ENCODE assay signal across 2 cellular contexts in the genomic region with DNA sequence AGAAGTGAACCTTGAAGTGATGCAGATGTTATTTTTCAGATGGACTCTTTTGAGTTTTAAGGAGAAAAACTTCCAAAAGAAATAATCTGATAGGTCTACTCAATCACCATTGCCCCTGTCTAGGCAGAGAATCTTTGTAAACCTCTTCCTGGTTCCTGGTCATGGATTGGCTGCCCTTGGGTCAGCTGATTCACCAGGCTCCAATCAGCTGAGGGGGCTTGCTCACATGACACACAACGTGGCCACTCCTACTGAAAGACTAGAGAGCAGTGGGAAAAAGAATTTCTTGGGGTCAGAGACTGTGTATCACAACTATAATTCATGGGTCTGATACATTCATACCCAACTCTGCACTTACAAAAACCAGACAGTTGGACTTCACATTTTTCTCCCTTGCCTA.
TF ChIP-seq lines count a peak whose summit lies in the region.

No MANE protein-coding gene starts in this region.

TF ChIP-seq in HepG2, 621 proteins besides CTCF, POLR2A, EP300 and RAD21:
- TF ChIP-seq ZNF44 (CRISPR knock-in tag; IDR thresholded peaks at IDR 0.05) (no peak), NFYC (CRISPR knock-in tag; IDR thresholded peaks at IDR 0.05) (0 out of 2 replicates have a peak, but pooled peaks have one; percentile 15)

TF ChIP-seq in GM12878, 131 proteins besides CTCF, POLR2A, EP300 and RAD21:
- no peak for TF ChIP-seq NFYA (IDR thresholded peaks at IDR 0.05; ENCODE audit: borderline replicate concordance, low read depth, low read length)
- TF ChIP-seq, protein P1, sequence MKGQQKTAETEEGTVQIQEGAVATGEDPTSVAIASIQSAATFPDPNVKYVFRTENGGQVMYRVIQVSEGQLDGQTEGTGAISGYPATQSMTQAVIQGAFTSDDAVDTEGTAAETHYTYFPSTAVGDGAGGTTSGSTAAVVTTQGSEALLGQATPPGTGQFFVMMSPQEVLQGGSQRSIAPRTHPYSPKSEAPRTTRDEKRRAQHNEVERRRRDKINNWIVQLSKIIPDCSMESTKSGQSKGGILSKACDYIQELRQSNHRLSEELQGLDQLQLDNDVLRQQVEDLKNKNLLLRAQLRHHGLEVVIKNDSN (IDR thresholded peaks at IDR 0.05; ENCODE audit: borderline replicate concordance, extremely low read length, insufficient read depth, low read depth, low read length), result peak; percentile 19
